In genomic region chr14:69662636-69663321, GRCh38 we compare ENCODE assay signal across 13 cellular contexts. TPM values are rescaled to one million over a fixed set of nuclear protein-coding genes. Genes with fewer than 3 reads are reported as not detected.
DNase-seq lines count a peak whose midpoint lies in the region; ATAC-seq, FAIRE-seq and TF ChIP-seq lines count a peak whose summit lies in the region.
"Had no signal": no experiment of that assay in that cellular context is flagged by ENCODE, and none has a peak within 500 bp of the region (broad histone marks: within the 10 kb centered on the region; RNA-seq: fewer than 3 reads in every experiment).

No MANE protein-coding gene starts in this region.

- peaks cover 40% of the 10 kb centered on the region for H3K36me3 Mint-ChIP-seq in activated naive CD4-positive, alpha-beta T cell treated with anti-CD3 and anti-CD28 coated beads, Interleukin-2, amount 50 U/mL, for 24 hours
- H3K36me3 Mint-ChIP-seq in naive B cell (peaks cover 6 to 23% of the 10 kb centered on the region in 2 donors), type B pancreatic cell (peaks cover 20% of the 10 kb centered on the region)

- H3K27me3 Mint-ChIP-seq in activated naive CD4-positive, alpha-beta T cell treated with anti-CD3 and anti-CD28 coated beads, Interleukin-2, amount 50 U/mL, for 24 hours, result no peaks in the 10 kb centered on the region
- H3K27me3 Mint-ChIP-seq in naive B cell, result no peaks in the 10 kb centered on the region
- no peaks in the 10 kb centered on the region for H3K27me3 Mint-ChIP-seq in type B pancreatic cell
- H3K27me3 Mint-ChIP-seq: activated naive CD4-positive, alpha-beta T cell treated with anti-CD3 and anti-CD28 coated beads, Interleukin-2, amount 10 ng/mL, durations not matched to agents 7 days and 5 days had no signal

- H3K36me3 ChIP-seq in ascending aorta, result peaks cover 4 to 16% of the 10 kb centered on the region in 2 donors

- no peaks in the 10 kb centered on the region for H3K9me3 Mint-ChIP-seq in activated naive CD4-positive, alpha-beta T cell treated with anti-CD3 and anti-CD28 coated beads, Interleukin-2, amount 50 U/mL, for 24 hours
- H3K9me3 Mint-ChIP-seq in naive B cell (peaks cover 0 to 3% (median 2%) of the 10 kb centered on the region in 7 donors), type B pancreatic cell (no peaks in the 10 kb centered on the region)
- H3K9me3 Mint-ChIP-seq: WTC11 had no signal

- peaks cover 97% of the 10 kb centered on the region for H3K4me1 Mint-ChIP-seq in activated naive CD4-positive, alpha-beta T cell treated with anti-CD3 and anti-CD28 coated beads, Interleukin-2, amount 50 U/mL, for 24 hours
- peaks cover 64 to 91% (median 84%) of the 10 kb centered on the region in 3 donors for H3K4me1 Mint-ChIP-seq in naive B cell
- peaks cover 57% of the 10 kb centered on the region for H3K4me1 Mint-ChIP-seq in type B pancreatic cell (ENCODE audit: unreplicated experiment)

- DNase-seq in activated naive CD4-positive, alpha-beta T cell (lab: John Stamatoyannopoulos, UW), result no peak
- DNase-seq in ascending aorta (ENCODE audit: low spot score in 2 of 2) (no peak), naive B cell (no peak), type B pancreatic cell (ENCODE audit: extremely low spot score, unreplicated experiment) (no peak), retina (no peak), GM19239 (ENCODE audit: insufficient read length, low spot score) (no peak)
- DNase-seq: activated naive CD4-positive, alpha-beta T cell treated with anti-CD3 and anti-CD28 coated beads, Interleukin-2, amount 10 ng/mL, durations not matched to agents 7 days and 5 days; effector CD8-positive, alpha-beta T cell; NCI-H345 had no signal

- no peaks in the 10 kb centered on the region for H3K9me3 ChIP-seq in ascending aorta

- ATAC-seq in naive B cell (ENCODE audit: low read depth in 2 of 2) (no peak), HG03196 (IDR thresholded peaks at IDR 0.05; ENCODE audit: unreplicated experiment) (no peak)
- ATAC-seq: WTC11 had no signal

- FAIRE-seq in GM19239 (lab: Jason Lieb, UNC), result no peak
- FAIRE-seq: H54 had no signal

- no peaks in the 10 kb centered on the region for H3K27me3 ChIP-seq in ascending aorta

- peak overlapping the region; percentile 79 to 87 for H3K27ac ChIP-seq in ascending aorta

- H3K4me3 ChIP-seq in ascending aorta, result no peak overlapping the region

- peak overlapping the region; percentile 46 for H3K27ac Mint-ChIP-seq in activated naive CD4-positive, alpha-beta T cell treated with anti-CD3 and anti-CD28 coated beads, Interleukin-2, amount 50 U/mL, for 24 hours
- H3K27ac Mint-ChIP-seq in naive B cell (peak overlapping the region; percentile 4 to 90 (median 78)), type B pancreatic cell (peak overlapping the region; percentile 74)
- H3K27ac Mint-ChIP-seq: WTC11 had no signal

- intact Hi-C loops in ascending aorta (cut with DNase I), result no loop called here

- TF ChIP-seq CTCF in ascending aorta (IDR thresholded peaks at IDR 0.05) (no peak), type B pancreatic cell (conservative IDR thresholded peaks at IDR 0.05) (no peak)

- peaks cover 27 to 84% of the 10 kb centered on the region in 2 donors for H3K4me1 ChIP-seq in ascending aorta

- H3K4me3 Mint-ChIP-seq in activated naive CD4-positive, alpha-beta T cell treated with anti-CD3 and anti-CD28 coated beads, Interleukin-2, amount 50 U/mL, for 24 hours, result no peak overlapping the region
- H3K4me3 Mint-ChIP-seq in naive B cell (no peak overlapping the region), type B pancreatic cell (peak overlapping the region; percentile 55)
- H3K4me3 Mint-ChIP-seq: activated naive CD4-positive, alpha-beta T cell treated with anti-CD3 and anti-CD28 coated beads, Interleukin-2, amount 10 ng/mL, durations not matched to agents 7 days and 5 days; WTC11 had no signal

RNA-seq across cellular contexts. Expression of gene SUSD6, which starts 51.4 kb away (rescaled TPM):
- total RNA-seq in ascending aorta, result 23.3 TPM
- 10 to 100 TPM; 16.1 to 22.8 (median 19.4) TPM for polyA plus RNA-seq in naive B cell (ENCODE audit: low read depth in 6 of 6)
- 31.7 and 78.9 TPM in 2 replicates for total RNA-seq in type B pancreatic cell (ENCODE audit: low replicate concordance)
